9 cellular contexts compared by ENCODE assay signal in genomic region chr10:28393956-28394568, GRCh38.
A peak's percentile ranks its signal among the peaks of the same experiment; 100 is the strongest.
DNase-seq lines count a peak whose midpoint lies in the region; FAIRE-seq and TF ChIP-seq lines count a peak whose summit lies in the region.
"Had no signal": no experiment of that assay in that cellular context is flagged by ENCODE, and none has a peak within 500 bp of the region (broad histone marks: within the 10 kb centered on the region; RNA-seq: fewer than 3 reads in every experiment).

No MANE protein-coding gene starts in this region.

- TF ChIP-seq CTCF in astrocyte (IDR thresholded peaks at IDR 0.05; ENCODE audit: insufficient read depth, low read depth, low read length), result peak; percentile 92
- peak in 10 of 11 experiments; percentile 49 to 91 (median 84) for TF ChIP-seq CTCF in spleen (IDR thresholded peaks at IDR 0.05 in 8 of 11, conservative IDR thresholded peaks at IDR 0.05 in 3 of 11)

- H3K79me2 ChIP-seq in astrocyte (ENCODE audit: insufficient read depth, low read length), result no peaks in the 10 kb centered on the region

- WGBS in spleen, 5 donors, result 12 to 18% (median 16%) methylated on average over 8 of the region's 8 CpGs

- no peak overlapping the region for H3K4me2 ChIP-seq in astrocyte (ENCODE audit: low read length)

- H3K9me3 Mint-ChIP-seq in astrocyte (ENCODE audit: unreplicated experiment), result no peaks in the 10 kb centered on the region

- H3K27me3 ChIP-seq in astrocyte (ENCODE audit: insufficient read depth, low read length) (no peaks in the 10 kb centered on the region), spleen (replicated peaks in 1 of 7) (peaks cover 0 to 6% (median 0%) of the 10 kb centered on the region in 7 donors)

- intact Hi-C loops in spleen (cut with DNase I; ENCODE audit: low total_unique reads), result no loop called here

- FAIRE-seq in H54 (lab: Jason Lieb, UNC), result peak; percentile 45
- peak; percentile 39 for FAIRE-seq in astrocyte (lab: Jason Lieb, UNC)
- FAIRE-seq: frontal cortex had no signal

- H3K4me1 Mint-ChIP-seq in astrocyte (ENCODE audit: low read depth, unreplicated experiment), result no peaks in the 10 kb centered on the region

- in situ Hi-C loops in G401 (cut with HindIII; ENCODE audit: low sequenced_read_pairs), result no loop called here

- H3K4me1 ChIP-seq in astrocyte (ENCODE audit: insufficient read depth, low read length) (no peaks in the 10 kb centered on the region), spleen (peaks cover 0 to 10% (median 7%) of the 10 kb centered on the region in 6 donors)

- H4K20me1 ChIP-seq in astrocyte (ENCODE audit: insufficient read depth, low read length), result no peaks in the 10 kb centered on the region

- H3K4me3 ChIP-seq in astrocyte (ENCODE audit: insufficient read depth, low read depth, low read length) (no peak overlapping the region), spleen (no peak overlapping the region)

- DNase-seq in G401 (ENCODE audit: low spot score), result peak; percentile 67
- peak; percentile 42 for DNase-seq in H54 (ENCODE audit: insufficient read length, low spot score)
- peak; percentile 27 for DNase-seq in NCI-H1048 (lab: John Stamatoyannopoulos, UW)
- DNase-seq in T-helper 22 cell (ENCODE audit: low read depth), result peak; percentile 12
- peak; percentile 24 for DNase-seq in astrocyte (ENCODE audit: low read depth)
- DNase-seq in iPS DF 19.7 (ENCODE audit: low read depth, low spot score), result peak; percentile 48
- DNase-seq in spleen, result no peak
- no peak for DNase-seq in NCI-H128 (lab: John Stamatoyannopoulos, UW; ENCODE audit: unreplicated experiment)

- H3K36me3 Mint-ChIP-seq in astrocyte (ENCODE audit: low read depth, unreplicated experiment), result no peaks in the 10 kb centered on the region

- H3K36me3 ChIP-seq in astrocyte (ENCODE audit: insufficient read depth, low read length), result no peaks in the 10 kb centered on the region
- H3K36me3 ChIP-seq in spleen, result no peaks in the 10 kb centered on the region

- no peaks in the 10 kb centered on the region for H3K27me3 Mint-ChIP-seq in astrocyte (ENCODE audit: low read depth, unreplicated experiment)

- peak overlapping the region; percentile 8 for H2AFZ ChIP-seq in astrocyte (ENCODE audit: low read depth, low read length)

- TF ChIP-seq POLR2A in H54 (IDR thresholded peaks at IDR 0.05; ENCODE audit: low read depth, low read length) (no peak), spleen (IDR thresholded peaks at IDR 0.05) (no peak)

- H3K9ac ChIP-seq in astrocyte (ENCODE audit: low read length), result no peak overlapping the region

- no peak overlapping the region for H3K27ac ChIP-seq in astrocyte (ENCODE audit: low read depth, low read length)
- H3K27ac ChIP-seq in spleen, result no peak overlapping the region

- no peak overlapping the region for H3K27ac Mint-ChIP-seq in astrocyte (ENCODE audit: unreplicated experiment)

- H3K9me3 ChIP-seq in astrocyte (ENCODE audit: insufficient read depth, low read depth, low read length) (no peaks in the 10 kb centered on the region), spleen (peaks cover 0 to 4% (median 0%) of the 10 kb centered on the region in 8 donors)

- H3K4me3 Mint-ChIP-seq in astrocyte (ENCODE audit: unreplicated experiment), result peak overlapping the region; percentile 17

Comparison
In these comparisons a context has a peak if more than half of its experiments do, and no peak if none do; other contexts are left out.
1. DNase-seq: peak in G401 (single experiment), H54 (single experiment), NCI-H1048 (single experiment), T-helper 22 cell (single experiment), astrocyte (single experiment) and iPS DF 19.7 (single experiment); none in spleen (single experiment) and NCI-H128 (single experiment).